Comparison of ENCODE assay signal across 24 cellular contexts in genomic region chr2:228599297-228599696, GRCh38.
A peak's percentile ranks its signal among the peaks of the same experiment; 100 is the strongest.
DNase-seq lines count a peak whose midpoint lies in the region; ATAC-seq and FAIRE-seq lines count a peak whose summit lies in the region.
"Had no signal": no experiment of that assay in that cellular context is flagged by ENCODE, and none has a peak within 500 bp of the region (broad histone marks: within the 10 kb centered on the region; RNA-seq: fewer than 3 reads in every experiment).

No MANE protein-coding gene starts in this region.

- H2BK12ac ChIP-seq in mesenchymal stem cell (ENCODE audit: low read length in 2 of 2), result no peak overlapping the region

- no peak overlapping the region for H3K4ac ChIP-seq in mesenchymal stem cell (ENCODE audit: low read depth in 1 of 2, low read length in 2 of 2)

- no peak overlapping the region for H4K91ac ChIP-seq in mesenchymal stem cell (ENCODE audit: low read length)

- no peak overlapping the region for H3K9ac ChIP-seq in BLaER1 treated with 17β-estradiol and CSF1 and Interleukin-3, amounts not matched to agents 10 nM and 100 nM
- peak overlapping the region; percentile 20 for H3K9ac ChIP-seq in mesenchymal stem cell (ENCODE audit: low read length)

- H2AFZ ChIP-seq in mesenchymal stem cell (ENCODE audit: low read depth, low read length), result no peak overlapping the region

- H3K4me2 ChIP-seq in BLaER1 treated with 17β-estradiol and CSF1 and Interleukin-3, amounts not matched to agents 10 nM and 100 nM, result peak overlapping the region in 9 of 11 experiments; percentile 5 to 31 (median 23); a peak in 11 of 22 replicates
- no peak overlapping the region for H3K4me2 ChIP-seq in mesenchymal stem cell (ENCODE audit: low read length, poor library complexity, severe bottlenecking)

- no peak overlapping the region for H3K18ac ChIP-seq in mesenchymal stem cell (ENCODE audit: low read depth in 1 of 2, low read length in 2 of 2)

- H3K9me3 Mint-ChIP-seq in activated naive CD4-positive, alpha-beta T cell treated with anti-CD3 and anti-CD28 coated beads, Interleukin-2, amount 50 U/mL, for 72 hours, result peaks cover 0 to 12% of the 10 kb centered on the region in 2 donors
- H3K9me3 Mint-ChIP-seq: activated T-helper 2 cell treated with anti-CD3 and anti-CD28 coated beads, Interferon-gamma antibody, Interleukin-2, Interleukin-4, amounts not matched to agents 10 μg/mL and 5 μg/mL and 100 μg/mL, durations not matched to agents 14 hours and 24 hours and 36 hours; nephron had no signal

- no peak overlapping the region for H2BK120ac ChIP-seq in mesenchymal stem cell (ENCODE audit: low read depth, low read length)

- no peak overlapping the region for H2AK5ac ChIP-seq in mesenchymal stem cell (ENCODE audit: low read length, severe bottlenecking)

- H2BK5ac ChIP-seq in mesenchymal stem cell (ENCODE audit: low read depth, low read length, poor library complexity, severe bottlenecking), result no peak overlapping the region

- ATAC-seq in HG03432 (IDR thresholded peaks at IDR 0.05; ENCODE audit: unreplicated experiment) (peak; percentile 52), GM21390 (IDR thresholded peaks at IDR 0.05; ENCODE audit: unreplicated experiment) (no peak)
- ATAC-seq in activated naive CD4-positive, alpha-beta T cell treated with anti-CD3 and anti-CD28 coated beads, Interleukin-2, amount 50 U/mL, for 72 hours, result no peak
- ATAC-seq: activated CD4-positive, alpha-beta T cell treated with anti-CD3 and anti-CD28 coated beads for 36 hours; activated naive CD8-positive, alpha-beta T cell treated with anti-CD3 and anti-CD28 coated beads, Interleukin-2, amount 50 U/mL, for 24 hours; Panc1; psoas muscle had no signal

- no peaks in the 10 kb centered on the region for H3K36me3 ChIP-seq in BLaER1 treated with 17β-estradiol and CSF1 and Interleukin-3, amounts not matched to agents 10 nM and 100 nM
- H3K36me3 ChIP-seq in mesenchymal stem cell (ENCODE audit: control insufficient read depth in 1 of 2, insufficient read depth in 2 of 2, low read depth in 1 of 2, low read length in 2 of 2), result no peaks in the 10 kb centered on the region
- H3K36me3 ChIP-seq: brain microvascular endothelial cell, spleen had no signal

- H3K79me1 ChIP-seq in mesenchymal stem cell (replicated peaks; ENCODE audit: low read length, poor library complexity, severe bottlenecking), result no peaks in the 10 kb centered on the region

- no peak overlapping the region for H2BK15ac ChIP-seq in mesenchymal stem cell (ENCODE audit: low read depth, poor library complexity, severe bottlenecking)

- H4K20me1 ChIP-seq in BLaER1 treated with 17β-estradiol and CSF1 and Interleukin-3, amounts not matched to agents 10 nM and 100 nM, result no peaks in the 10 kb centered on the region

- H3K4me1 ChIP-seq in BLaER1 treated with 17β-estradiol and CSF1 and Interleukin-3, amounts not matched to agents 10 nM and 100 nM, result peaks cover 0 to 6% (median 4%) of the 10 kb centered on the region in 10 experiments; a peak in 5 of 20 replicates
- no peaks in the 10 kb centered on the region for H3K4me1 ChIP-seq in mesenchymal stem cell (ENCODE audit: control insufficient read depth, insufficient read depth, low read depth, low read length)
- H3K4me1 ChIP-seq: psoas muscle, spleen had no signal

- no peak overlapping the region for H3K4me3 ChIP-seq in BLaER1 treated with 17β-estradiol and CSF1 and Interleukin-3, amounts not matched to agents 10 nM and 100 nM
- H3K4me3 ChIP-seq in mesenchymal stem cell (ENCODE audit: insufficient read depth in 1 of 2, low read depth in 1 of 2, low read length in 2 of 2), result no peak overlapping the region
- H3K4me3 ChIP-seq: psoas muscle, spleen had no signal

- H3K23ac ChIP-seq in mesenchymal stem cell (ENCODE audit: low read length in 2 of 2), result no peak overlapping the region

- no peak overlapping the region for H3K14ac ChIP-seq in mesenchymal stem cell (ENCODE audit: low read length in 2 of 2)

- no peak overlapping the region for H3K27ac Mint-ChIP-seq in activated naive CD4-positive, alpha-beta T cell treated with anti-CD3 and anti-CD28 coated beads, Interleukin-2, amount 50 U/mL, for 72 hours
- H3K27ac Mint-ChIP-seq: activated CD4-positive, alpha-beta T cell treated with anti-CD3 and anti-CD28 coated beads for 36 hours; activated naive CD8-positive, alpha-beta T cell treated with anti-CD3 and anti-CD28 coated beads, Interleukin-2, amount 50 U/mL, for 24 hours; activated T-helper 2 cell treated with anti-CD3 and anti-CD28 coated beads, Interferon-gamma antibody, Interleukin-2, Interleukin-4, amounts not matched to agents 10 μg/mL and 5 μg/mL and 100 μg/mL, durations not matched to agents 14 hours and 24 hours and 36 hours; CD4-positive, alpha-beta T cell; dendritic cell treated with granulocyte-macrophage colony-stimulating factor and Interleukin-4, amounts not matched to agents 40 ng/mL and 50 ng/mL, for 4 days; nephron had no signal

- 67% methylated on average over 1 of the region's 5 CpGs for WGBS in mesenchymal stem cell

- H4K8ac ChIP-seq in mesenchymal stem cell (ENCODE audit: low read length), result no peak overlapping the region

- H3K9me3 ChIP-seq in BLaER1 treated with 17β-estradiol and CSF1 and Interleukin-3, amounts not matched to agents 10 nM and 100 nM (replicated peaks in 1 of 11), result no peaks in the 10 kb centered on the region
- H3K9me3 ChIP-seq in mesenchymal stem cell (ENCODE audit: control insufficient read depth, low read length), result no peaks in the 10 kb centered on the region
- H3K9me3 ChIP-seq: psoas muscle had no signal

- FAIRE-seq in RCC 7860 (lab: Jason Lieb, UNC), result no peak
- FAIRE-seq: frontal cortex had no signal

- no peaks in the 10 kb centered on the region for H3K36me3 Mint-ChIP-seq in activated naive CD4-positive, alpha-beta T cell treated with anti-CD3 and anti-CD28 coated beads, Interleukin-2, amount 50 U/mL, for 72 hours

- H3K27me3 ChIP-seq in BLaER1 treated with 17β-estradiol and CSF1 and Interleukin-3, amounts not matched to agents 10 nM and 100 nM, result no peaks in the 10 kb centered on the region
- H3K27me3 ChIP-seq in mesenchymal stem cell (ENCODE audit: control insufficient read depth in 1 of 2, insufficient read depth in 1 of 2, low read length in 2 of 2), result no peaks in the 10 kb centered on the region
- H3K27me3 ChIP-seq: brain microvascular endothelial cell, spleen had no signal

- DNase-seq in RPMI7951 (ENCODE audit: low read depth) (peak; percentile 38), mesenchymal stem cell (no peak), RCC 7860 (ENCODE audit: low spot score) (no peak), hypothalamus (lab: John Stamatoyannopoulos, UW) (no peak)
- DNase-seq in activated naive CD4-positive, alpha-beta T cell treated with anti-CD3 and anti-CD28 coated beads, Interleukin-2, amount 50 U/mL, for 72 hours (ENCODE audit: low spot score in 2 of 2), result no peak
- DNase-seq: activated CD4-positive, alpha-beta T cell treated with anti-CD3 and anti-CD28 coated beads for 36 hours; activated naive CD8-positive, alpha-beta T cell treated with anti-CD3 and anti-CD28 coated beads, Interleukin-2, amount 50 U/mL, for 24 hours; brain microvascular endothelial cell; CD4-positive, alpha-beta T cell; DMS153; mesendoderm; NCI-H1417; NCI-H2171 treated with DMSO at 0.1 percent for 48 hours; psoas muscle; spleen; SW 1271 had no signal

- no peak overlapping the region for H3K27ac ChIP-seq in BLaER1 treated with 17β-estradiol and CSF1 and Interleukin-3, amounts not matched to agents 10 nM and 100 nM
- H3K27ac ChIP-seq in mesenchymal stem cell (ENCODE audit: low read length, poor library complexity, severe bottlenecking), result no peak overlapping the region
- H3K27ac ChIP-seq: psoas muscle, spleen had no signal
